ENCODE assay signal across 8 cellular contexts in the genomic region with DNA sequence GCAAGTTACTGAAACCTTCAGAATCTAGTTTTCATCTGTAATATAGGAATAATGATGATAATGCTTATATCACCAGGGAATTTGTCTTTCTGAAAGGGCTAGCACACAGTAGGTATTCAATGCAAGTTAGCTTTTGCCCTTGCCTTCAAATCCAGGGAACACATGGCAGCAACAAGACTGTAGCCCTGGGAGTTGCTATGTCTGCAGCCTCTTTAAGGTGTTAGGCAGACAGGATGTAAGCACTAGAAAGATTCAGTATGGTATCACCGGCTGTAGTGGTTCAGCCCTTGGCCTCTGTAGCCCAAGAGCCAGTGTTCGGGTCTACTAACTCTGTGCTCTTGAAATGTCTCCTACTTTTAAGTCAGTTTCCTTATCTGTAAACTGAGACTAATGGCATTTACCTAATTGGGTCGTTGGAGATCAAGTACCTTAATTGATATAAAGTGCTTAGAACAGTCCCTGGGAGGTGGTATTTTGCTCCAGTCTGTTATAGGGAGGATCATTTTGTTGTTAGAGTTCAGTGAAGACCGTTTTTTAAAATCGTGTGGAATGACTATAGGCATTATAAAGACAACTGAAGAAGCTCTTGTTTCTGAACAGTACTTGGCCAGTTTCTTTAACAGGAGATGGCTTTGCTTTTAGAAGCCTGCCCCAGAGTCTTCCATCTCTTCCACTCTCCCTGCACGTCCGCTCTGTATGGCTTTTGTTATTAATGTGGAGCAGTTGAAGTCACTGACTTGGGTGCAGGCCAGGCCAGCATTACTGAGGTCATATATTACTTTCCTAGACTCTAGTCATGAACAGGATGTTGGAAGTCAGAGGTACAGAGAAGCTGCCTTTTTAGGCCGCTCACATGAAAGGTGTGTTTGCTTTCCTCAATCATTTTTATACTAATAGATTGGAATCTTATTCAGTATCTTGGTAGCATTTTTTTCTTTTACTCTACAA. TPM values are rescaled to one million over a fixed set of nuclear protein-coding genes. Genes with fewer than 3 reads are reported as not detected.
DNase-seq lines count a peak whose midpoint lies in the region; ATAC-seq and TF ChIP-seq lines count a peak whose summit lies in the region.

No MANE protein-coding gene starts in this region.

- no peaks in the 10 kb centered on the region for H3K36me3 Mint-ChIP-seq in activated CD4-positive, alpha-beta memory T cell treated with anti-CD3 and anti-CD28 coated beads for 36 hours

- H3K4me3 ChIP-seq in LNCaP clone FGC (ENCODE audit: low read depth, low read length) (no peak overlapping the region), mucosa of descending colon (no peak overlapping the region), aorta (ENCODE audit: low read length in 2 of 2) (peak overlapping the region in 1 of 2 donors; percentile 26)

- H3K4me1 ChIP-seq in mucosa of descending colon (ENCODE audit: low read depth) (peaks cover 25% of the 10 kb centered on the region), aorta (ENCODE audit: control insufficient read depth in 1 of 2, insufficient read depth in 2 of 2, low read length in 2 of 2) (peaks cover 12 to 18% of the 10 kb centered on the region in 2 donors)

- DNase-seq in AG08396 (ENCODE audit: low spot score), result peak; percentile 48
- DNase-seq in LNCaP clone FGC (ENCODE audit: low read depth), result peak; percentile 72
- peak; percentile 95 for DNase-seq in dermis blood vessel endothelial cell
- DNase-seq in mucosa of descending colon, result peak; percentile 64 to 85 (median 76)
- DNase-seq in aorta, result peak; percentile 89 to 94
- DNase-seq in occipital lobe (lab: John Stamatoyannopoulos, UW), result no peak
- DNase-seq in activated CD4-positive, alpha-beta memory T cell treated with anti-CD3 and anti-CD28 coated beads for 36 hours, result no peak

- H3K4me1 Mint-ChIP-seq in activated CD4-positive, alpha-beta memory T cell treated with anti-CD3 and anti-CD28 coated beads for 36 hours (ENCODE audit: low read depth), result no peaks in the 10 kb centered on the region

- no peaks in the 10 kb centered on the region for H3K27me3 ChIP-seq in aorta (ENCODE audit: control insufficient read depth in 1 of 2, insufficient read depth in 2 of 2, low read length in 1 of 2)

- H3K36me3 ChIP-seq in mucosa of descending colon (ENCODE audit: low read depth), result no peaks in the 10 kb centered on the region
- no peaks in the 10 kb centered on the region for H3K36me3 ChIP-seq in aorta (ENCODE audit: control insufficient read depth in 1 of 2, insufficient read depth in 2 of 2, low read length in 1 of 2)

- H3K9me3 ChIP-seq in mucosa of descending colon (no peaks in the 10 kb centered on the region), aorta (ENCODE audit: control insufficient read depth, low read length) (no peaks in the 10 kb centered on the region)

- H3K27ac Mint-ChIP-seq in activated CD4-positive, alpha-beta memory T cell treated with anti-CD3 and anti-CD28 coated beads for 36 hours, result no peak overlapping the region

- ATAC-seq in GM21390 (IDR thresholded peaks at IDR 0.05; ENCODE audit: unreplicated experiment) (peak; percentile 47), mucosa of descending colon (peak; percentile 91), aorta (ENCODE audit: low FRiP score) (peak; percentile 85)

- H3K4me3 Mint-ChIP-seq in activated CD4-positive, alpha-beta memory T cell treated with anti-CD3 and anti-CD28 coated beads for 36 hours, result no peak overlapping the region

- intact Hi-C loops in mucosa of descending colon (cut with DNase I, micrococcal nuclease), result no loop called here
- intact Hi-C loops in aorta (cut with DNase I), result no loop called here
- intact Hi-C loops in activated CD4-positive, alpha-beta memory T cell treated with anti-CD3 and anti-CD28 coated beads for 36 hours (cut with micrococcal nuclease), result no loop called here

- WGBS in aorta, 2 donors, result 15 to 16% methylated on average over 8 of the region's 8 CpGs

- H3K27me3 Mint-ChIP-seq in activated CD4-positive, alpha-beta memory T cell treated with anti-CD3 and anti-CD28 coated beads for 36 hours, result no peaks in the 10 kb centered on the region

- no peaks in the 10 kb centered on the region for H3K9me3 Mint-ChIP-seq in activated CD4-positive, alpha-beta memory T cell treated with anti-CD3 and anti-CD28 coated beads for 36 hours

- POLR2A ChIA-PET in activated CD4-positive, alpha-beta memory T cell treated with anti-CD3 and anti-CD28 coated beads for 36 hours (lab: Charles Lee), result no interaction called here

- TF ChIP-seq CTCF in LNCaP clone FGC (IDR thresholded peaks at IDR 0.05; ENCODE audit: control insufficient read depth, extremely low read depth, insufficient read depth) (no peak), mucosa of descending colon (IDR thresholded peaks at IDR 0.05) (no peak)

- peak overlapping the region; percentile 90 to 94 for H3K27ac ChIP-seq in aorta (ENCODE audit: low read depth in 1 of 2, low read length in 2 of 2)

- CTCF ChIA-PET in activated CD4-positive, alpha-beta memory T cell treated with anti-CD3 and anti-CD28 coated beads for 36 hours (lab: Charles Lee), result no interaction called here

RNA-seq across cellular contexts. Expression of a gene that starts 44.8 kb away (rescaled TPM):
- total RNA-seq in dermis blood vessel endothelial cell, result 25.8 and 34.5 TPM in 2 replicates
- 100 to 1,000 TPM in 1 of 3 donors, 10 to 100 TPM in 2; 62.3 to 104 (median 84.0) TPM for total RNA-seq in mucosa of descending colon
- total RNA-seq in aorta, result 100 to 1,000 TPM in 1 of 2 donors, 10 to 100 TPM in 1; 98.0 to 107 TPM
- 10 to 100 TPM; 10.5 to 12.0 TPM for polyA plus RNA-seq in aorta
- 25.9 TPM for total RNA-seq in occipital lobe
- total RNA-seq in activated CD4-positive, alpha-beta memory T cell treated with anti-CD3 and anti-CD28 coated beads for 36 hours, result under 1 TPM; 0.34 to 0.45 TPM

Comparison
In these comparisons a context has a peak if more than half of its experiments do, and no peak if none do; other contexts are left out.
1. DNase-seq: peak in AG08396 (single experiment), LNCaP clone FGC (single experiment), dermis blood vessel endothelial cell (single experiment), mucosa of descending colon (3 of 3) and aorta (2 of 2); none in occipital lobe (single experiment) and activated CD4-positive, alpha-beta memory T cell treated with anti-CD3 and anti-CD28 coated beads for 36 hours (single experiment).
2. RNA of a gene that starts 44.8 kb away (total RNA-seq): 98.0 to 107 TPM in aorta, 62.3 to 104 TPM in mucosa of descending colon, 25.8 to 34.5 TPM in dermis blood vessel endothelial cell and 25.9 TPM in occipital lobe (single experiment); 0.34 to 0.45 TPM in activated CD4-positive, alpha-beta memory T cell treated with anti-CD3 and anti-CD28 coated beads for 36 hours; every median in the first group is over 10 times any median in the second.
3. Peak in every context shown above with its lines, with median percentiles within 50 percentile points of each other: ATAC-seq.